In genomic region chr19:20858218-20858617, GRCh38 we compare ENCODE assay signal across 22 cellular contexts.
DNase-seq lines count a peak whose midpoint lies in the region; ATAC-seq and TF ChIP-seq lines count a peak whose summit lies in the region.
"Had no signal": no experiment of that assay in that cellular context is flagged by ENCODE, and none has a peak within 500 bp of the region (broad histone marks: within the 10 kb centered on the region; RNA-seq: fewer than 3 reads in every experiment).

No MANE protein-coding gene starts in this region.

- H3K9me3 ChIP-seq in H9 (ENCODE audit: control insufficient read depth, low read depth, low read length), result peaks cover 5% of the 10 kb centered on the region
- H3K9me3 ChIP-seq: SJCRH30 had no signal

- no peak overlapping the region for H4K8ac ChIP-seq in H9 (replicated peaks; ENCODE audit: insufficient read length, low read depth, low read length)

- H3K79me1 ChIP-seq in H9 (ENCODE audit: insufficient read depth, low read depth, low read length, poor library complexity, severe bottlenecking), result no peaks in the 10 kb centered on the region

- H3T11ph ChIP-seq in H9 (ENCODE audit: low read length), result no peak overlapping the region

- H3K36me3 Mint-ChIP-seq in H9 (ENCODE audit: insufficient read depth in 1 of 3, low read depth in 3 of 3) (peaks cover 0 to 15% (median 14%) of the 10 kb centered on the region in 3 experiments; a peak in 4 of 7 replicates), WTC11 (peaks cover 39% of the 10 kb centered on the region)
- H3K36me3 Mint-ChIP-seq: T-cell had no signal

- in situ Hi-C loops in GM13977 (cut with MboI; ENCODE audit: low pct_unique_long_range_greater_than_20kb, low sequenced_read_pairs, unreplicated experiment), result no loop called here

- no peak overlapping the region for H3K4me2 ChIP-seq in H9 (ENCODE audit: insufficient read depth, insufficient read length, low read length)

- H4K91ac ChIP-seq in H9 (ENCODE audit: insufficient read length, low read depth, low read length), result no peak overlapping the region

- H3K23ac ChIP-seq in H9 (ENCODE audit: insufficient read length, low read depth, low read length), result no peak overlapping the region

- POLR2A ChIA-PET in WTC11 (lab: Charles Lee), result interaction anchor here (0.5 to 1.0 kb wide), 2 partner anchors 65 to 455 kb away, joined by 4 read pairs; partner anchors contain the start of gene ZNF85

- no peak overlapping the region for H3K14ac ChIP-seq in H9 (ENCODE audit: insufficient read depth, low read length)

- ATAC-seq in WTC11 (peak; percentile 66), GM18909 (IDR thresholded peaks at IDR 0.05; ENCODE audit: poor library complexity, unreplicated experiment) (no peak), HG03432 (IDR thresholded peaks at IDR 0.05; ENCODE audit: unreplicated experiment) (no peak), HG03378 (IDR thresholded peaks at IDR 0.05; ENCODE audit: unreplicated experiment) (no peak)
- ATAC-seq: HCT116, HepG2, K562, T-cell had no signal

- no peaks in the 10 kb centered on the region for H3K27me3 ChIP-seq in H9 (ENCODE audit: insufficient read depth, low read length)
- H3K27me3 ChIP-seq: Peyer's patch, SJCRH30 had no signal

- H2AK5ac ChIP-seq in H9 (ENCODE audit: insufficient read length, low read length), result no peak overlapping the region

- no peak overlapping the region for H3K4me3 Mint-ChIP-seq in H9
- peak overlapping the region; percentile 35 for H3K4me3 Mint-ChIP-seq in WTC11
- H3K4me3 Mint-ChIP-seq: T-cell had no signal

- H3K56ac ChIP-seq in H9 (ENCODE audit: insufficient read length, low read depth, low read length), result no peak overlapping the region

- H3K9me3 Mint-ChIP-seq in H9 (peaks cover 84 to 92% of the 10 kb centered on the region in 2 experiments), WTC11 (peaks cover 68% of the 10 kb centered on the region)

- no peaks in the 10 kb centered on the region for H3K4me1 ChIP-seq in H9 (ENCODE audit: insufficient read depth, low read length)
- H3K4me1 ChIP-seq: Peyer's patch, SJCRH30 had no signal

- no peaks in the 10 kb centered on the region for H4K20me1 ChIP-seq in H9 (ENCODE audit: control insufficient read depth, insufficient read depth, insufficient read length)

- H3K23me2 ChIP-seq in H9 (ENCODE audit: insufficient read length, low read depth, low read length, poor library complexity, severe bottlenecking), result no peaks in the 10 kb centered on the region

- DNase-seq in H9, result peak; percentile 41
- no peak for DNase-seq in WTC11 (ENCODE audit: low spot score)
- peak; percentile 59 for DNase-seq in kidney tubule cell (ENCODE audit: low spot score)
- no peak for DNase-seq in GM13977 (ENCODE audit: low spot score)
- DNase-seq: GF-D8, MM.1S, NCI-H1048, NCI-H1417 treated with DMSO at 0.1 percent for 48 hours, NCI-H187 treated with DMSO at 0.1 percent for 48 hours, NCI-H345, NCI-H524, NCI-H82, Peyer's patch, SJCRH30, T-cell had no signal

- WGBS in H9 (ENCODE audit: extremely low coverage, insufficient read length, low lambda C conversion rate), result no CpG with 5 or more reads among the region's 3 CpGs

- no peak overlapping the region for H3K4ac ChIP-seq in H9 (ENCODE audit: low read depth, low read length)

- H3K4me1 Mint-ChIP-seq in H9 (no peaks in the 10 kb centered on the region; a peak in 1 of 4 replicates), WTC11 (peaks cover 13% of the 10 kb centered on the region)
- H3K4me1 Mint-ChIP-seq: T-cell had no signal

- no peak overlapping the region for H3K9ac ChIP-seq in H9 (ENCODE audit: extremely low read depth, insufficient read length, low read length)

- H2BK15ac ChIP-seq in H9 (ENCODE audit: low read depth, low read length), result no peak overlapping the region

- TF ChIP-seq CTCF in H9 (conservative IDR thresholded peaks at IDR 0.05), result no peak
- TF ChIP-seq CTCF in WTC11 (IDR thresholded peaks at IDR 0.05), result no peak
- no peak for TF ChIP-seq CTCF in GM13977 (IDR thresholded peaks at IDR 0.05; ENCODE audit: extremely low read depth, insufficient read depth, missing control alignments)

- H4K5ac ChIP-seq in H9 (ENCODE audit: insufficient read length, low read depth, low read length), result no peak overlapping the region

- no peak overlapping the region for H2BK20ac ChIP-seq in H9 (ENCODE audit: low read depth, low read length, poor library complexity, severe bottlenecking)

- peaks cover 5% of the 10 kb centered on the region for H3K27me3 Mint-ChIP-seq in H9 (ENCODE audit: low read depth)
- H3K27me3 Mint-ChIP-seq in WTC11 (ENCODE audit: low read depth), result peaks cover 17% of the 10 kb centered on the region
- H3K27me3 Mint-ChIP-seq: T-cell had no signal

- no peak overlapping the region for H3K27ac Mint-ChIP-seq in H9
- H3K27ac Mint-ChIP-seq in WTC11, result peak overlapping the region; percentile 54; the same call in 1 of the 2 replicates
- H3K27ac Mint-ChIP-seq: T-cell had no signal

- no peak overlapping the region for H3K18ac ChIP-seq in H9 (ENCODE audit: insufficient read length, low read depth, low read length)

- H2BK12ac ChIP-seq in H9 (ENCODE audit: insufficient read length, low read depth, low read length), result no peak overlapping the region

- H2BK120ac ChIP-seq in H9 (ENCODE audit: low read depth, low read length, poor library complexity, severe bottlenecking), result no peak overlapping the region

- no peak overlapping the region for H2BK5ac ChIP-seq in H9 (ENCODE audit: insufficient read length, low read length)

- H3K27ac ChIP-seq in H9 (ENCODE audit: insufficient read length, low read depth, low read length), result no peak overlapping the region
- H3K27ac ChIP-seq: C4-2B, Peyer's patch, SJCRH30 had no signal

- CTCF ChIA-PET in WTC11 (lab: Charles Lee), result interaction anchor here (0.6 kb wide), 1 partner anchor 626 kb away, joined by 4 read pairs; no protein-coding TSS in a partner anchor

- no peaks in the 10 kb centered on the region for H3K79me2 ChIP-seq in H9 (ENCODE audit: insufficient read depth, low read length)

- no peak overlapping the region for H2AFZ ChIP-seq in H9 (ENCODE audit: low read length)

TF ChIP-seq in WTC11, 78 proteins besides CTCF, POLR2A, EP300 and RAD21:
- TF ChIP-seq ZNF263 (CRISPR knock-in tag; IDR thresholded peaks at IDR 0.05; ENCODE audit: low read depth), result no peak
- no peak for TF ChIP-seq ATF2 (CRISPR knock-in tag; IDR thresholded peaks at IDR 0.05; ENCODE audit: borderline replicate concordance, low read depth)
- no peak for TF ChIP-seq ZNF317 (CRISPR knock-in tag; IDR thresholded peaks at IDR 0.05; ENCODE audit: borderline replicate concordance, low read depth)

Comparison
In these comparisons a context has a peak if more than half of its experiments do, and no peak if none do; other contexts are left out.
1. DNase-seq: peak in H9 (single experiment) and kidney tubule cell (single experiment); none in WTC11 (single experiment) and GM13977 (single experiment).